In genomic region chr2:343355-343754, GRCh38 we compare ENCODE assay signal across 31 cellular contexts. TPM values are rescaled to one million over a fixed set of nuclear protein-coding genes. Genes with fewer than 3 reads are reported as not detected.
"Had no signal": no experiment of that assay in that cellular context is flagged by ENCODE, and none has a peak within 500 bp of the region (broad histone marks: within the 10 kb centered on the region; RNA-seq: fewer than 3 reads in every experiment).

No MANE protein-coding gene starts in this region.

- H3K27me3 ChIP-seq: left lung, sigmoid colon, tibial nerve, uterus had no signal

- H3K27ac ChIP-seq: left lung, lower lobe of right lung, pancreas, prostate gland, sigmoid colon, spleen, tibial nerve, uterus had no signal

- H3K4me1 ChIP-seq: left lung, lower lobe of right lung, pancreas, prostate gland, sigmoid colon, spleen, uterus had no signal

- DNase-seq: hippocampal formation; kidney; left colon; left lung; lower lobe of right lung; mammary epithelial cell; mesendoderm; naive B cell; nucleus accumbens; pancreas; posterior cingulate gyrus; retina; right cardiac atrium; sigmoid colon; small intestine; spleen; stimulated activated CD4-positive, alpha-beta T cell treated with anti-CD3 and anti-CD28 coated beads, Interleukin-4, amount 100 ng/mL, for 24 hours; stimulated activated naive CD4-positive, alpha-beta T cell treated with Interleukin-2 at 50 U/mL for 16 hours; stimulated activated naive CD8-positive, alpha-beta T cell treated with anti-CD3 and anti-CD28 coated beads, Interleukin-15, amount 100 ng/mL, for 72 hours; substantia nigra; uterus had no signal

- H3K4me1 Mint-ChIP-seq: nephron; stimulated activated naive CD8-positive, alpha-beta T cell treated with anti-CD3 and anti-CD28 coated beads, Interleukin-15, amount 100 ng/mL, for 72 hours had no signal

- H3K9me3 Mint-ChIP-seq: stimulated activated effector memory CD8-positive, alpha-beta T cell treated with anti-CD3 and anti-CD28 coated beads, Interleukin-12 subunit alpha, Interleukin-12 subunit beta, amount 100 ng/mL, for 72 hours had no signal

- H3K9me3 ChIP-seq: pancreas, prostate gland, sigmoid colon, uterus had no signal

- H3K36me3 ChIP-seq: left lung, lower lobe of right lung, pancreas, prostate gland, sigmoid colon, spleen, tibial nerve, uterus had no signal

- ATAC-seq: left colon; left lung; lower lobe of right lung; pancreas; right cardiac atrium; stimulated activated effector memory CD8-positive, alpha-beta T cell treated with anti-CD3 and anti-CD28 coated beads, Interleukin-12 subunit alpha, Interleukin-12 subunit beta, amount 100 ng/mL, for 72 hours; stimulated activated naive CD8-positive, alpha-beta T cell treated with anti-CD3 and anti-CD28 coated beads, Interleukin-15, amount 100 ng/mL, for 72 hours had no signal

- H3K36me3 Mint-ChIP-seq: stimulated activated effector memory CD8-positive, alpha-beta T cell treated with anti-CD3 and anti-CD28 coated beads, Interleukin-12 subunit alpha, Interleukin-12 subunit beta, amount 100 ng/mL, for 72 hours; type B pancreatic cell had no signal

- H3K4me3 Mint-ChIP-seq: mesothelial cell of epicardium; naive B cell; nephron; neural crest cell; stimulated activated effector memory CD8-positive, alpha-beta T cell treated with anti-CD3 and anti-CD28 coated beads, Interleukin-12 subunit alpha, Interleukin-12 subunit beta, amount 100 ng/mL, for 72 hours; stimulated activated naive CD8-positive, alpha-beta T cell treated with anti-CD3 and anti-CD28 coated beads, Interleukin-15, amount 100 ng/mL, for 72 hours; type B pancreatic cell had no signal

- H3K27ac Mint-ChIP-seq: mesothelial cell of epicardium; nephron; stimulated activated effector memory CD8-positive, alpha-beta T cell treated with anti-CD3 and anti-CD28 coated beads, Interleukin-12 subunit alpha, Interleukin-12 subunit beta, amount 100 ng/mL, for 72 hours; stimulated activated naive CD8-positive, alpha-beta T cell treated with anti-CD3 and anti-CD28 coated beads, Interleukin-15, amount 100 ng/mL, for 72 hours; type B pancreatic cell had no signal

- H3K4me3 ChIP-seq: left lung, lower lobe of right lung, pancreas, prostate gland, sigmoid colon, spleen, tibial nerve, uterus had no signal

RNA-seq across cellular contexts. Expression of gene ALKAL2, which starts 55.5 kb away (rescaled TPM):
- total RNA-seq: mammary epithelial cell, mononuclear cell, osteoblast, temporal lobe had no signal
